Comparison of ENCODE assay signal across 15 cellular contexts in the genomic region with DNA sequence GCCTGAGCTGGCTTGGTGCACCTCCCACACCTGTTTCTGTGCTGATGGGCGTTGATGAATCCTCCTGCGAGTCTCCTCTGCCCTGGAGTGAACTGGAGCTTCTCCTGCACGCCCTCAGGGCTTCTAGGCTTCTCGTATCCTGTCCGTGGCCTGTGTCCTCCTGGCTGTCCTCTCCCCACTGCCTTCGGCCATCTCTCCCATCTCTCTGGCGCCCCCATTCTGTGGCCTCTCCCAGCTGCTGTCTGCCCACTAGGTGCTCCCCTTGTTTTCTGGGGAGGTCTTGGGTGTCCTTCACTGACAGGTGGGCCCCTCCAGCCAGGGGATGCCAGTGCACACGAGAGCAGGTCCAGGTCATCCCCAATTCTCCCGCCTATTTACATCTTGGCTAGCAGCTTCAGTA. TPM values are rescaled to one million over a fixed set of nuclear protein-coding genes. Genes with fewer than 3 reads are reported as not detected.
A peak's percentile ranks its signal among the peaks of the same experiment; 100 is the strongest.
DNase-seq lines count a peak whose midpoint lies in the region; ATAC-seq and TF ChIP-seq lines count a peak whose summit lies in the region.
"Had no signal": no experiment of that assay in that cellular context is flagged by ENCODE, and none has a peak within 500 bp of the region (broad histone marks: within the 10 kb centered on the region; RNA-seq: fewer than 3 reads in every experiment).

No MANE protein-coding gene starts in this region.

- peaks cover 18% of the 10 kb centered on the region for H3F3A ChIP-seq in DOHH2 (ENCODE audit: control insufficient read depth, insufficient read depth)
- 0 out of 2 replicates have a peak, but pooled peaks cover 10% of the 10 kb centered on the region for H3F3A ChIP-seq in GM23338 (replicated peaks; ENCODE audit: low read depth)

- ATAC-seq in GM23338 = peak; percentile 71
- no peak for ATAC-seq in HG03571 (IDR thresholded peaks at IDR 0.05; ENCODE audit: unreplicated experiment)
- ATAC-seq in HG03469 (IDR thresholded peaks at IDR 0.05; ENCODE audit: unreplicated experiment) = no peak
- ATAC-seq: natural killer cell treated with Interleukin-12 subunit alpha and Interleukin-12 subunit beta and Interleukin-15 and Interleukin-18, amount 100 ng/mL, for 72 hours; Right ventricle myocardium inferior had no signal

- no peak overlapping the region for H2AFZ ChIP-seq in GM23338

- no peak overlapping the region for H3K4me3 Mint-ChIP-seq in GM23338
- H3K4me3 Mint-ChIP-seq: activated B cell treated with CpG ODN at 0.5 μM for 24 hours; central memory CD8-positive, alpha-beta T cell; natural killer cell treated with Interleukin-12 subunit alpha and Interleukin-12 subunit beta and Interleukin-15 and Interleukin-18, amount 100 ng/mL, for 72 hours had no signal

- H3K27me3 ChIP-seq in DOHH2 (ENCODE audit: control insufficient read depth, low read length) (no peaks in the 10 kb centered on the region), GM23338 (ENCODE audit: insufficient read depth) (no peaks in the 10 kb centered on the region), WERI-Rb-1 (ENCODE audit: insufficient read depth, low read depth, severe bottlenecking) (peaks cover 5% of the 10 kb centered on the region)

- no peaks in the 10 kb centered on the region for H3K9me2 ChIP-seq in DOHH2 (replicated peaks; ENCODE audit: control insufficient read depth, low read length)
- H3K9me2 ChIP-seq in GM23338 (ENCODE audit: insufficient read depth) = no peaks in the 10 kb centered on the region

- H3K27me3 Mint-ChIP-seq in GM23338 (ENCODE audit: insufficient read depth, low read depth, poor library complexity) = peaks cover 2% of the 10 kb centered on the region

- H3K27ac ChIP-seq in DOHH2 (ENCODE audit: low read depth, low read length) = no peak overlapping the region
- H3K27ac ChIP-seq in GM23338 (ENCODE audit: low read depth) = no peak overlapping the region
- no peak overlapping the region for H3K27ac ChIP-seq in WERI-Rb-1

- H3K4me1 Mint-ChIP-seq in GM23338 = peaks cover 20% of the 10 kb centered on the region

- no peaks in the 10 kb centered on the region for H3K9me3 ChIP-seq in DOHH2 (ENCODE audit: control insufficient read depth, insufficient read depth, low read length)
- no peaks in the 10 kb centered on the region for H3K9me3 ChIP-seq in WERI-Rb-1 (ENCODE audit: severe bottlenecking)

- H3K79me2 ChIP-seq in DOHH2 (ENCODE audit: control insufficient read depth, low read length) (peaks cover 60% of the 10 kb centered on the region), GM23338 (replicated peaks; ENCODE audit: insufficient read depth) (no peaks in the 10 kb centered on the region)

- H4K20me1 ChIP-seq in DOHH2 (ENCODE audit: control insufficient read depth, insufficient read depth, low read depth, low read length) (no peaks in the 10 kb centered on the region), GM23338 (replicated peaks; ENCODE audit: insufficient read depth) (no peaks in the 10 kb centered on the region)

- peaks cover 51% of the 10 kb centered on the region for H3K36me3 ChIP-seq in DOHH2 (ENCODE audit: control insufficient read depth, low read length)
- H3K36me3 ChIP-seq in GM23338 (ENCODE audit: insufficient read depth) = no peaks in the 10 kb centered on the region
- no peaks in the 10 kb centered on the region for H3K36me3 ChIP-seq in WERI-Rb-1

- no peaks in the 10 kb centered on the region for H3K36me3 Mint-ChIP-seq in GM23338 (ENCODE audit: low read depth)
- H3K36me3 Mint-ChIP-seq: natural killer cell treated with Interleukin-12 subunit alpha and Interleukin-12 subunit beta and Interleukin-15 and Interleukin-18, amount 100 ng/mL, for 72 hours had no signal

- DNase-seq in GM23338 (ENCODE audit: low spot score) = peak; percentile 82
- DNase-seq in WERI-Rb-1 = peak; percentile 61
- DNase-seq in iPS DF 19.7 (ENCODE audit: low read depth, low spot score) = peak; percentile 23
- no peak for DNase-seq in middle frontal gyrus (ENCODE audit: extremely low spot score, low spot score)
- DNase-seq in NCI-H2107 treated with DMSO at 0.1 percent for 48 hours (lab: John Stamatoyannopoulos, UW; ENCODE audit: unreplicated experiment) = no peak
- DNase-seq: activated B cell treated with CpG ODN at 0.5 μM for 24 hours, DMS 273 treated with DMSO at 0.1 percent for 48 hours, NCI-H446, small intestine had no signal

- no peak overlapping the region for H3K27ac Mint-ChIP-seq in GM23338
- H3K27ac Mint-ChIP-seq: activated B cell treated with CpG ODN at 0.5 μM for 24 hours; natural killer cell treated with Interleukin-12 subunit alpha and Interleukin-12 subunit beta and Interleukin-15 and Interleukin-18, amount 100 ng/mL, for 72 hours had no signal

- H3K4me3 ChIP-seq in DOHH2 (ENCODE audit: low read length) (no peak overlapping the region), GM23338 (no peak overlapping the region), WERI-Rb-1 (ENCODE audit: low read depth, low read length) (no peak overlapping the region)

- H3K4me2 ChIP-seq in DOHH2 (ENCODE audit: low read length) (no peak overlapping the region), GM23338 (no peak overlapping the region)

- H3K4me1 ChIP-seq in DOHH2 (ENCODE audit: control insufficient read depth, low read length) (peaks cover 53% of the 10 kb centered on the region), GM23338 (ENCODE audit: insufficient read depth) (peaks cover 15% of the 10 kb centered on the region)

- TF ChIP-seq CTCF in DOHH2 (IDR thresholded peaks at IDR 0.05; ENCODE audit: low read depth, low read length, poor library complexity, severe bottlenecking) (peak; percentile 70), GM23338 (conservative IDR thresholded peaks at IDR 0.05; ENCODE audit: low read depth in 2 of 2) (peak; percentile 70 to 89), WERI-Rb-1 (IDR thresholded peaks at IDR 0.05; ENCODE audit: low read depth, low read length) (peak; percentile 70)

- no peaks in the 10 kb centered on the region for H3K9me3 Mint-ChIP-seq in GM23338
- H3K9me3 Mint-ChIP-seq: activated B cell treated with CpG ODN at 0.5 μM for 24 hours; central memory CD8-positive, alpha-beta T cell; natural killer cell treated with Interleukin-12 subunit alpha and Interleukin-12 subunit beta and Interleukin-15 and Interleukin-18, amount 100 ng/mL, for 72 hours had no signal

TF ChIP-seq in GM23338, 12 proteins besides CTCF, POLR2A, EP300 and RAD21:
- no peak for TF ChIP-seq POLR2AphosphoS5 (IDR thresholded peaks at IDR 0.05; ENCODE audit: low read depth)
- TF ChIP-seq EZH2 (IDR thresholded peaks at IDR 0.05; ENCODE audit: low read depth, unreplicated experiment) = no peak

RNA-seq across cellular contexts. Expression of a gene that starts 28.8 kb away (rescaled TPM):
- 0.97 and 1.8 TPM in 2 replicates for total RNA-seq in GM23338 (2014; rRNA removed; shearing (Covaris generic))
- polyA plus RNA-seq in GM23338 (2016; fragmentation: Nextera tagmentation; extraction: Ambion mirVana) = 0.27 and 0.61 TPM in 2 replicates

Comparison
In these comparisons a context has a peak if more than half of its experiments do, and no peak if none do; other contexts are left out.
1. DNase-seq: peak in GM23338 (single experiment), WERI-Rb-1 (single experiment) and iPS DF 19.7 (single experiment); none in middle frontal gyrus (single experiment) and NCI-H2107 treated with DMSO at 0.1 percent for 48 hours (single experiment).
2. Peak in every context shown above with its lines, with median percentiles within 50 percentile points of each other: CTCF ChIP-seq.